Comparison of ENCODE assay signal across 2 cellular contexts in genomic region chr16:77998350-77999023, GRCh38.
TF ChIP-seq lines count a peak whose summit lies in the region.

No MANE protein-coding gene starts in this region.

TF ChIP-seq in GM23338, 12 proteins besides CTCF, POLR2A, EP300 and RAD21:
- TF ChIP-seq ETS1 (IDR thresholded peaks at IDR 0.05) (no peak), ZNF114 (CRISPR knock-in tag; IDR thresholded peaks at IDR 0.05) (no peak), ZNF331 (CRISPR knock-in tag; IDR thresholded peaks at IDR 0.05; ENCODE audit: low read depth) (no peak), EZH2 (IDR thresholded peaks at IDR 0.05; ENCODE audit: low read depth, unreplicated experiment) (no peak), POLR2AphosphoS5 (IDR thresholded peaks at IDR 0.05; ENCODE audit: low read depth) (no peak), JUNB (IDR thresholded peaks at IDR 0.05; ENCODE audit: unreplicated experiment) (no peak), CREB1 (CRISPR knock-in tag; IDR thresholded peaks at IDR 0.05; ENCODE audit: low read depth) (no peak), STAT1 (IDR thresholded peaks at IDR 0.05; ENCODE audit: unreplicated experiment) (no peak), EZH2phosphoT487 (IDR thresholded peaks at IDR 0.05; ENCODE audit: unreplicated experiment) (no peak), REST (IDR thresholded peaks at IDR 0.05; ENCODE audit: unreplicated experiment) (no peak)

TF ChIP-seq in H1, 55 proteins besides CTCF, POLR2A, EP300 and RAD21:
- TF ChIP-seq POU5F1 (IDR thresholded peaks at IDR 0.05; ENCODE audit: low read depth, low read length) (no peak), JUN (IDR thresholded peaks at IDR 0.05; ENCODE audit: low read depth, low read length) (no peak), ATF3 (IDR thresholded peaks at IDR 0.05; ENCODE audit: insufficient read depth, low read depth, low read length) (no peak)
